Comparison of ENCODE assay signal across 2 cellular contexts in genomic region chr20:3766832-3767433, GRCh38.
TF ChIP-seq lines count a peak whose summit lies in the region.

No MANE protein-coding gene starts in this region.

TF ChIP-seq in HCT116, 20 proteins besides CTCF, POLR2A, EP300 and RAD21:
- TF ChIP-seq SP1 (IDR thresholded peaks at IDR 0.05; ENCODE audit: low read depth) (no peak), EGR1 (IDR thresholded peaks at IDR 0.05; ENCODE audit: low read depth) (no peak), CEBPB (IDR thresholded peaks at IDR 0.05; ENCODE audit: low read depth) (no peak), MAX (IDR thresholded peaks at IDR 0.05) (no peak), SIN3A (IDR thresholded peaks at IDR 0.05; ENCODE audit: low read depth) (no peak), REST (IDR thresholded peaks at IDR 0.05; ENCODE audit: low read depth) (no peak), ZBTB33 (IDR thresholded peaks at IDR 0.05; ENCODE audit: extremely low read depth, insufficient replicate concordance, low read length) (no peak), ZNF274 (IDR thresholded peaks at IDR 0.05; ENCODE audit: low read depth, low read length) (no peak), ATF3 (IDR thresholded peaks at IDR 0.05) (no peak), FOSL1 (IDR thresholded peaks at IDR 0.05; ENCODE audit: low read depth) (no peak), EZH2phosphoT487 (IDR thresholded peaks at IDR 0.05; ENCODE audit: borderline replicate concordance) (no peak), YY1 (IDR thresholded peaks at IDR 0.05; ENCODE audit: extremely low read depth, insufficient replicate concordance, low read depth, low read length) (no peak), EZH2 (IDR thresholded peaks at IDR 0.05) (no peak), JUND (IDR thresholded peaks at IDR 0.05) (no peak), CBX3 (IDR thresholded peaks at IDR 0.05; ENCODE audit: low read depth) (no peak), ELF1 (IDR thresholded peaks at IDR 0.05; ENCODE audit: borderline replicate concordance, low read depth) (no peak), ZFX (IDR thresholded peaks at IDR 0.05) (no peak), POLR2AphosphoS5 (IDR thresholded peaks at IDR 0.05; ENCODE audit: low read depth, low read length) (no peak), SRF (IDR thresholded peaks at IDR 0.05; ENCODE audit: low read depth) (no peak), TCF7L2 (IDR thresholded peaks at IDR 0.05; ENCODE audit: borderline replicate concordance, extremely low read depth, insufficient read depth, insufficient read length) (no peak)

TF ChIP-seq in HepG2, 621 proteins besides CTCF, POLR2A, EP300 and RAD21 (continues in another document):
- TF ChIP-seq ZNF225 (CRISPR knock-in tag; IDR thresholded peaks at IDR 0.05) (0 out of 2 replicates have a peak, but pooled peaks have one; percentile 3), NRL (CRISPR knock-in tag; IDR thresholded peaks at IDR 0.05; ENCODE audit: borderline replicate concordance) (0 out of 2 replicates have a peak, but pooled peaks have one; percentile 69), SMYD3 (CRISPR knock-in tag; IDR thresholded peaks at IDR 0.05) (peak; percentile 34; the same call in 1 of the 2 replicates), ZNF746 (CRISPR knock-in tag; IDR thresholded peaks at IDR 0.05) (peak; percentile 55), LBX2 (CRISPR knock-in tag; IDR thresholded peaks at IDR 0.05; ENCODE audit: borderline replicate concordance) (no peak), ZNF367 (CRISPR knock-in tag; IDR thresholded peaks at IDR 0.05; ENCODE audit: borderline replicate concordance) (0 out of 2 replicates have a peak, but pooled peaks have one; percentile 17), PRMT3 (CRISPR knock-in tag; IDR thresholded peaks at IDR 0.05; ENCODE audit: borderline replicate concordance, low read depth) (0 out of 2 replicates have a peak, but pooled peaks have one; percentile 37), TOPORS (CRISPR knock-in tag; IDR thresholded peaks at IDR 0.05) (0 out of 2 replicates have a peak, but pooled peaks have one; percentile 17), SRSF1 (optimal IDR thresholded peaks at IDR 0.05; ENCODE audit: low read depth, low read length) (peak; percentile 48), ZNF772 (CRISPR knock-in tag; IDR thresholded peaks at IDR 0.05) (no peak; the same call in 1 of the 2 replicates), ZNF839 (CRISPR knock-in tag; IDR thresholded peaks at IDR 0.05; ENCODE audit: borderline replicate concordance) (peak; percentile 73; the same call in 1 of the 2 replicates), THYN1 (CRISPR knock-in tag; IDR thresholded peaks at IDR 0.05; ENCODE audit: borderline replicate concordance, low read depth) (peak; percentile 93; the same call in 1 of the 2 replicates), CHD4 (IDR thresholded peaks at IDR 0.05; ENCODE audit: borderline replicate concordance, low read length) (no peak), AGO1 (IDR thresholded peaks at IDR 0.05; ENCODE audit: low read depth, low read length, poor library complexity, severe bottlenecking) (peak; percentile 16), STAT5B (CRISPR knock-in tag; IDR thresholded peaks at IDR 0.05) (0 out of 2 replicates have a peak, but pooled peaks have one; percentile 7), MED8 (CRISPR knock-in tag; IDR thresholded peaks at IDR 0.05; ENCODE audit: insufficient replicate concordance) (no peak), NFKBIZ (CRISPR knock-in tag; IDR thresholded peaks at IDR 0.05) (peak; percentile 16; the same call in 1 of the 2 replicates), ZNF83 (CRISPR knock-in tag; IDR thresholded peaks at IDR 0.05; ENCODE audit: borderline replicate concordance) (peak; percentile 89), ZNF790 (CRISPR knock-in tag; IDR thresholded peaks at IDR 0.05; ENCODE audit: borderline replicate concordance) (peak; percentile 75; the same call in 1 of the 2 replicates), ZNF160 (CRISPR knock-in tag; IDR thresholded peaks at IDR 0.05) (no peak), ZNF383 (CRISPR knock-in tag; IDR thresholded peaks at IDR 0.05; ENCODE audit: borderline replicate concordance) (peak; percentile 83; the same call in 1 of the 2 replicates), ZNF451 (CRISPR knock-in tag; IDR thresholded peaks at IDR 0.05) (peak; percentile 32; the same call in 1 of the 2 replicates), ZNF30 (CRISPR knock-in tag; IDR thresholded peaks at IDR 0.05) (no peak), ZNF446 (CRISPR knock-in tag; IDR thresholded peaks at IDR 0.05) (peak; percentile 93; the same call in 1 of the 2 replicates), ZBTB4 (CRISPR knock-in tag; IDR thresholded peaks at IDR 0.05; ENCODE audit: borderline replicate concordance) (0 out of 2 replicates have a peak, but pooled peaks have one; percentile 17), ZNF354B (CRISPR knock-in tag; IDR thresholded peaks at IDR 0.05) (peak; percentile 80; the same call in 1 of the 2 replicates), MTERF4 (CRISPR knock-in tag; IDR thresholded peaks at IDR 0.05) (no peak; the same call in 1 of the 2 replicates), HNRNPLL (IDR thresholded peaks at IDR 0.05; ENCODE audit: low read depth, low read length, poor library complexity, severe bottlenecking) (peak; percentile 4), ZNF230 (CRISPR knock-in tag; IDR thresholded peaks at IDR 0.05) (0 out of 2 replicates have a peak, but pooled peaks have one; percentile 4), MTF2 (CRISPR knock-in tag; IDR thresholded peaks at IDR 0.05; ENCODE audit: borderline replicate concordance) (0 out of 2 replicates have a peak, but pooled peaks have one; percentile 14), ATF5 (CRISPR knock-in tag; IDR thresholded peaks at IDR 0.05; ENCODE audit: low read depth) (0 out of 2 replicates have a peak, but pooled peaks have one; percentile 6), ZNF567 (CRISPR knock-in tag; IDR thresholded peaks at IDR 0.05; ENCODE audit: borderline replicate concordance) (no peak), CREBL2 (CRISPR knock-in tag; IDR thresholded peaks at IDR 0.05; ENCODE audit: borderline replicate concordance) (no peak), ZNF552 (CRISPR knock-in tag; IDR thresholded peaks at IDR 0.05; ENCODE audit: borderline replicate concordance) (no peak), MED13 (CRISPR knock-in tag; IDR thresholded peaks at IDR 0.05) (no peak), ZNF547 (CRISPR knock-in tag; IDR thresholded peaks at IDR 0.05) (no peak), ZBTB39 (CRISPR knock-in tag; IDR thresholded peaks at IDR 0.05) (0 out of 2 replicates have a peak, but pooled peaks have one; percentile 8), CENPT (CRISPR knock-in tag; IDR thresholded peaks at IDR 0.05; ENCODE audit: low read depth) (0 out of 2 replicates have a peak, but pooled peaks have one; percentile 11), CBX1 (IDR thresholded peaks at IDR 0.05; ENCODE audit: low read depth) (no peak), ZEB1 (IDR thresholded peaks at IDR 0.05; ENCODE audit: insufficient replicate concordance, low read depth) (peak; percentile 36), BHLHE40 (IDR thresholded peaks at IDR 0.05; ENCODE audit: low read length) (no peak)
